18 cellular contexts compared by ENCODE assay signal in genomic region chr5:138708761-138709160, GRCh38.
"Had no signal": no experiment of that assay in that cellular context is flagged by ENCODE, and none has a peak within 500 bp of the region (broad histone marks: within the 10 kb centered on the region; RNA-seq: fewer than 3 reads in every experiment).

No MANE protein-coding gene starts in this region.

- H3K4me3 Mint-ChIP-seq: activated CD4-positive, alpha-beta T cell treated with anti-CD3 and anti-CD28 coated beads, Interleukin-2, amount 10 ng/mL, durations not matched to agents 7 days and 5 days; activated naive CD4-positive, alpha-beta T cell treated with anti-CD3 and anti-CD28 coated beads, Interleukin-2, amount 50 U/mL, for 24 hours; dendritic cell treated with granulocyte-macrophage colony-stimulating factor and Interleukin-4, amounts not matched to agents 40 ng/mL and 50 ng/mL, for 4 days; naive thymus-derived CD4-positive, alpha-beta T cell had no signal

- H3K4me1 ChIP-seq: ascending aorta, esophagus muscularis mucosa, left lung had no signal

- H3K27ac ChIP-seq: ascending aorta, esophagus muscularis mucosa, left lung had no signal

- H3K9me2 ChIP-seq: SK-N-SH had no signal

- H3K4me2 ChIP-seq: SK-N-SH had no signal

- H3K9me3 Mint-ChIP-seq: activated CD4-positive, alpha-beta T cell treated with anti-CD3 and anti-CD28 coated beads, Interleukin-2, amount 10 ng/mL, durations not matched to agents 7 days and 5 days; activated naive CD4-positive, alpha-beta T cell treated with anti-CD3 and anti-CD28 coated beads, Interleukin-2, amount 50 U/mL, for 24 hours; dendritic cell treated with granulocyte-macrophage colony-stimulating factor and Interleukin-4, amounts not matched to agents 40 ng/mL and 50 ng/mL, for 4 days had no signal

- H3K4me3 ChIP-seq: ascending aorta, esophagus muscularis mucosa, left lung had no signal

- ATAC-seq: activated CD4-positive, CD25-positive, alpha-beta regulatory T cell treated with anti-CD3 and anti-CD28 coated beads, Interleukin-2, amount 50 U/mL, for 24 hours; left lung; naive thymus-derived CD4-positive, alpha-beta T cell had no signal

- DNase-seq: activated CD4-positive, alpha-beta T cell treated with anti-CD3 and anti-CD28 coated beads, Interleukin-2, amount 10 ng/mL, durations not matched to agents 7 days and 5 days; activated CD8-positive, alpha-beta memory T cell treated with anti-CD3 and anti-CD28 coated beads for 24 hours; activated gamma-delta T cell; effector CD8-positive, alpha-beta T cell; hypothalamus; left lung; naive thymus-derived CD4-positive, alpha-beta T cell; nucleus accumbens; posterior cingulate gyrus; SK-N-SH; stimulated activated CD8-positive, alpha-beta memory T cell treated with anti-CD3 and anti-CD28 coated beads, Interleukin-4, amount 100 ng/mL, for 48 hours; stimulated activated naive CD4-positive, alpha-beta T cell; T1000 had no signal

- H3K27me3 ChIP-seq: ascending aorta, esophagus muscularis mucosa, left lung had no signal

- H3K27ac Mint-ChIP-seq: activated CD4-positive, alpha-beta T cell treated with anti-CD3 and anti-CD28 coated beads, Interleukin-2, amount 10 ng/mL, durations not matched to agents 7 days and 5 days; activated naive CD4-positive, alpha-beta T cell treated with anti-CD3 and anti-CD28 coated beads, Interleukin-2, amount 50 U/mL, for 24 hours; dendritic cell treated with granulocyte-macrophage colony-stimulating factor and Interleukin-4, amounts not matched to agents 40 ng/mL and 50 ng/mL, for 4 days; naive thymus-derived CD4-positive, alpha-beta T cell had no signal

- H3K36me3 Mint-ChIP-seq: activated naive CD4-positive, alpha-beta T cell treated with anti-CD3 and anti-CD28 coated beads, Interleukin-2, amount 50 U/mL, for 24 hours; naive thymus-derived CD4-positive, alpha-beta T cell had no signal

- H3K36me3 ChIP-seq: ascending aorta, esophagus muscularis mucosa, left lung had no signal

- H3K9me3 ChIP-seq: ascending aorta, esophagus muscularis mucosa, left lung, SK-N-SH had no signal

- H3K4me1 Mint-ChIP-seq: activated CD4-positive, alpha-beta T cell treated with anti-CD3 and anti-CD28 coated beads, Interleukin-2, amount 10 ng/mL, durations not matched to agents 7 days and 5 days; activated naive CD4-positive, alpha-beta T cell treated with anti-CD3 and anti-CD28 coated beads, Interleukin-2, amount 50 U/mL, for 24 hours had no signal
